ENCODE assay signal across 9 cellular contexts in genomic region chr19:3403489-3404323, GRCh38. TPM values are rescaled to one million over a fixed set of nuclear protein-coding genes. Genes with fewer than 3 reads are reported as not detected.
A peak's percentile ranks its signal among the peaks of the same experiment; 100 is the strongest.
DNase-seq lines count a peak whose midpoint lies in the region; ATAC-seq and TF ChIP-seq lines count a peak whose summit lies in the region.
"Had no signal": no experiment of that assay in that cellular context is flagged by ENCODE, and none has a peak within 500 bp of the region (broad histone marks: within the 10 kb centered on the region; RNA-seq: fewer than 3 reads in every experiment).

No MANE protein-coding gene starts in this region.

- no peak overlapping the region for H3K27ac Mint-ChIP-seq in WTC11
- H3K27ac Mint-ChIP-seq: T-helper 1 cell treated with Interleukin-12 subunit alpha and Interleukin-12 subunit beta and Interleukin-4 antibody, amounts not matched to agents 30 μg/mL and 1 μg/mL, for 36 hours had no signal

- H3F3A ChIP-seq in PC-9 (ENCODE audit: insufficient read depth, low read depth), result no peaks in the 10 kb centered on the region

- H3K4me3 ChIP-seq in right lobe of liver (peak overlapping the region; percentile 21 to 54 (median 47)), PC-9 (no peak overlapping the region)

- peaks cover 37% of the 10 kb centered on the region for H4K20me1 ChIP-seq in PC-9 (ENCODE audit: insufficient read depth)

- H3K27me3 Mint-ChIP-seq in WTC11 (ENCODE audit: low read depth), result peaks cover 8% of the 10 kb centered on the region

- in situ Hi-C loops in KBM-7 (cut with MboI; ENCODE audit: low pct_unique_long_range_greater_than_20kb, low sequenced_read_pairs), result no loop called here

- no peak for TF ChIP-seq CTCF in right lobe of liver (IDR thresholded peaks at IDR 0.05)
- no peak for TF ChIP-seq CTCF in PC-9 (conservative IDR thresholded peaks at IDR 0.05)
- TF ChIP-seq CTCF in WTC11 (IDR thresholded peaks at IDR 0.05), result no peak

- CTCF ChIA-PET in PC-9 (lab: Charles Lee) (no interaction called here), WTC11 (lab: Charles Lee) (no interaction called here)

- no peak overlapping the region for H3K4me2 ChIP-seq in PC-9

- H3K9me3 Mint-ChIP-seq in WTC11, result peaks cover 4% of the 10 kb centered on the region; the same call in 1 of the 2 replicates
- H3K9me3 Mint-ChIP-seq: T-helper 1 cell treated with Interleukin-12 subunit alpha and Interleukin-12 subunit beta and Interleukin-4 antibody, amounts not matched to agents 30 μg/mL and 1 μg/mL, for 36 hours had no signal

- DNase-seq in KBM-7 (peak; percentile 19), dermis blood vessel endothelial cell (peak; percentile 91), right lobe of liver (peak; percentile 90 to 94 (median 93)), superior temporal gyrus (ENCODE audit: extremely low spot score) (peak; percentile 78), PC-9 (no peak), WTC11 (ENCODE audit: low spot score) (no peak)

- peak overlapping the region; percentile 99 to 100 (median 99) for H3K27ac ChIP-seq in right lobe of liver
- no peak overlapping the region for H3K27ac ChIP-seq in PC-9

- peaks cover 7% of the 10 kb centered on the region for H3K4me1 Mint-ChIP-seq in WTC11

- no peak overlapping the region for H3K4me3 Mint-ChIP-seq in WTC11
- H3K4me3 Mint-ChIP-seq: T-helper 1 cell treated with Interleukin-12 subunit alpha and Interleukin-12 subunit beta and Interleukin-4 antibody, amounts not matched to agents 30 μg/mL and 1 μg/mL, for 36 hours had no signal

- BruUV-seq in PC-9 (replicated peaks; lab: Mats Ljungman, UMichigan), result no TSS peak

- H3K79me2 ChIP-seq in PC-9 (ENCODE audit: low read depth), result peaks cover 11% of the 10 kb centered on the region

- ATAC-seq in right lobe of liver, result peak; percentile 58 to 71 (median 64)
- no peak for ATAC-seq in HG02610 (IDR thresholded peaks at IDR 0.05; ENCODE audit: unreplicated experiment)
- ATAC-seq in HG02678 (IDR thresholded peaks at IDR 0.05; ENCODE audit: unreplicated experiment), result no peak
- ATAC-seq in WTC11, result no peak

- H3K9me2 ChIP-seq in PC-9 (ENCODE audit: insufficient read depth), result no peaks in the 10 kb centered on the region

- TF ChIP-seq POLR2A in right lobe of liver (IDR thresholded peaks at IDR 0.05), result no peak

- no peak overlapping the region for H2AFZ ChIP-seq in PC-9

- POLR2A ChIA-PET in PC-9 (lab: Charles Lee; ENCODE audit: unreplicated experiment), result no interaction called here
- POLR2A ChIA-PET in WTC11 (lab: Charles Lee), result no interaction called here

- 11% methylated on average over 22 of the region's 49 CpGs for whole genome bisulfite sequencing in right lobe of liver (ENCODE audit: insufficient coverage, low coverage, low lambda C conversion rate, missing lambda C conversion rate)

- H3K9me3 ChIP-seq in right lobe of liver (no peaks in the 10 kb centered on the region), PC-9 (ENCODE audit: insufficient read depth, low read depth) (no peaks in the 10 kb centered on the region)

- intact Hi-C loops in right lobe of liver (cut with DNase I), result loop anchor here in 1 of 2 donors (5.0 kb wide), 1 partner anchor 36 kb away; the partner anchor contains the start of gene NFIC
- intact Hi-C loops in PC-9 (cut with micrococcal nuclease; ENCODE audit: unreplicated experiment), result no loop called here

- H3K36me3 ChIP-seq in right lobe of liver (peaks cover 0 to 3% (median 0%) of the 10 kb centered on the region in 4 donors), PC-9 (ENCODE audit: low read depth) (no peaks in the 10 kb centered on the region)

- H3K36me3 Mint-ChIP-seq in WTC11, result no peaks in the 10 kb centered on the region

- no peaks in the 10 kb centered on the region for H3K27me3 ChIP-seq in right lobe of liver
- no peaks in the 10 kb centered on the region for H3K27me3 ChIP-seq in PC-9 (ENCODE audit: insufficient read depth, low read depth)

- H3K4me1 ChIP-seq in right lobe of liver (peaks cover 0 to 95% (median 31%) of the 10 kb centered on the region in 4 donors), PC-9 (replicated peaks; ENCODE audit: insufficient read depth) (no peaks in the 10 kb centered on the region)

TF ChIP-seq in WTC11, 78 proteins besides CTCF, POLR2A, EP300 and RAD21:
- TF ChIP-seq SMAD3 (CRISPR knock-in tag; IDR thresholded peaks at IDR 0.05; ENCODE audit: borderline replicate concordance) (no peak), IRF2 (CRISPR knock-in tag; IDR thresholded peaks at IDR 0.05; ENCODE audit: borderline replicate concordance, low read depth) (no peak), ZNF317 (CRISPR knock-in tag; IDR thresholded peaks at IDR 0.05; ENCODE audit: borderline replicate concordance, low read depth) (no peak), ESRRA (CRISPR knock-in tag; IDR thresholded peaks at IDR 0.05; ENCODE audit: borderline replicate concordance) (no peak), NFE2L1 (CRISPR knock-in tag; IDR thresholded peaks at IDR 0.05) (no peak), USF1 (CRISPR knock-in tag; IDR thresholded peaks at IDR 0.05) (no peak), FOXK1 (CRISPR knock-in tag; IDR thresholded peaks at IDR 0.05) (no peak), FOXP4 (CRISPR knock-in tag; IDR thresholded peaks at IDR 0.05) (no peak)
TF ChIP-seq in WTC11: peak in this region for 0.

RNA-seq across cellular contexts. Expression of gene NFIC, which starts 37.3 kb away (rescaled TPM):
- total RNA-seq in dermis blood vessel endothelial cell (33.0 and 59.0 TPM in 2 replicates), right lobe of liver (100 to 1,000 TPM in 4 of 6 experiments, 10 to 100 TPM in 2; 94.6 to 168 (median 120) TPM), PC-9 (2021) (71.1 and 75.6 TPM in 2 replicates), WTC11 (2021) (3.5 to 4.4 TPM (median 4.0 TPM) in 3 replicates)

Comparison
In these comparisons a context has a peak if more than half of its experiments do, and no peak if none do; other contexts are left out.
1. DNase-seq: peak in KBM-7 (single experiment), dermis blood vessel endothelial cell (single experiment), right lobe of liver (3 of 3) and superior temporal gyrus (single experiment); none in PC-9 (0 of 2) and WTC11 (single experiment).
2. ATAC-seq: peak in right lobe of liver (4 of 4); none in HG02610 (single experiment), HG02678 (single experiment) and WTC11 (single experiment).